9 cellular contexts compared by ENCODE assay signal in the genomic region with DNA sequence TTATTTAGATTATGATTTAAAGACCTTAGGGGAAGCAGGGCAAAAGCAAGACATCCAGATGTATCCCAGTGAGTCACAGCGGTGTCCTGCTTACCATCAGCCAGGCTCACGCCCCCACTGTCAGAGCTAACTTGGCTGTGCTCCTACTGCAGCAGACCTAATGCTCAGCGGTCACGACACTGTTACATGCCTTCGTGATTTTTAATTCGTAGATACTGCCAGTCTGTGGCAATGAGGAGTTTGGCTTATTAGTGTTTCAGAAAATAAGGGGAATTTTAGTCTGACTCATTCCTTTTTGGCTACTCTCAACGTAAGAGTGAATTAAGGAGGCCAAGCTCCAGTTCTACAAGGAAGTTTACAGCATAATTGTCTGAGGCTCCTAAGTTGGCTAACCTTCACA. TPM values are rescaled to one million over a fixed set of nuclear protein-coding genes. Genes with fewer than 3 reads are reported as not detected.
DNase-seq lines count a peak whose midpoint lies in the region; ATAC-seq, FAIRE-seq and TF ChIP-seq lines count a peak whose summit lies in the region.
"Had no signal": no experiment of that assay in that cellular context is flagged by ENCODE, and none has a peak within 500 bp of the region (broad histone marks: within the 10 kb centered on the region; RNA-seq: fewer than 3 reads in every experiment).

No MANE protein-coding gene starts in this region.

- H3K27me3 ChIP-seq in GM12878 (replicated peaks in 1 of 2; ENCODE audit: control insufficient read depth in 2 of 2, insufficient read depth in 2 of 2, low read length in 1 of 2) (no peaks in the 10 kb centered on the region), hepatocyte (no peaks in the 10 kb centered on the region), upper lobe of left lung (no peaks in the 10 kb centered on the region)
- H3K27me3 ChIP-seq: cardiac muscle cell had no signal

- peak; percentile 72 for ATAC-seq in GM12878
- peak; percentile 77 to 82 for ATAC-seq in upper lobe of left lung (ENCODE audit: low FRiP score in 2 of 2)
- ATAC-seq in HG02763 (IDR thresholded peaks at IDR 0.05; ENCODE audit: unreplicated experiment), result no peak
- no peak for ATAC-seq in HG03378 (IDR thresholded peaks at IDR 0.05; ENCODE audit: unreplicated experiment)

- no peaks in the 10 kb centered on the region for H3K9me2 ChIP-seq in hepatocyte (replicated peaks; ENCODE audit: insufficient read depth)

- DNase-seq in HFFc6 (peak; percentile 89), GM12878 (ENCODE audit: low read depth, low spot score) (no peak), hepatocyte (ENCODE audit: low spot score) (peak; percentile 76), upper lobe of left lung (peak in 1 of 2 donors; percentile 30), C1 segment of cervical spinal cord (lab: John Stamatoyannopoulos, UW) (no peak)
- DNase-seq: activated CD4-positive, alpha-beta memory T cell treated with anti-CD3 and anti-CD28 coated beads for 36 hours had no signal

- H3K9me3 ChIP-seq in GM12878 (replicated peaks; ENCODE audit: control insufficient read depth, insufficient read depth, low read length) (no peaks in the 10 kb centered on the region), hepatocyte (ENCODE audit: low read depth) (no peaks in the 10 kb centered on the region), upper lobe of left lung (no peaks in the 10 kb centered on the region)

- TF ChIP-seq RAD21 in GM12878 (IDR thresholded peaks at IDR 0.05; ENCODE audit: insufficient read depth, low read depth, low read length), result no peak

- RAD21 ChIA-PET in GM12878 (lab: Charles Lee; ENCODE audit: unreplicated experiment), result no interaction called here

- TF ChIP-seq CTCF in HFFc6 (IDR thresholded peaks at IDR 0.05) (no peak), GM12878 (IDR thresholded peaks at IDR 0.05 in 2 of 3, conservative IDR thresholded peaks at IDR 0.05 in 1 of 3; ENCODE audit: control insufficient read depth in 2 of 3, extremely low read depth in 1 of 3, insufficient read depth in 1 of 3, low read depth in 3 of 3, low read length in 3 of 3) (no peak), hepatocyte (IDR thresholded peaks at IDR 0.05; ENCODE audit: poor library complexity) (no peak), upper lobe of left lung (IDR thresholded peaks at IDR 0.05) (no peak)

- peak; percentile 64 for FAIRE-seq in GM12878 (lab: Jason Lieb, UNC)

- no TSS peak for BruUV-seq in GM12878 (replicated peaks; lab: Mats Ljungman, UMichigan)

- H4K20me1 ChIP-seq in GM12878 (ENCODE audit: control insufficient read depth, insufficient read depth), result no peaks in the 10 kb centered on the region
- H4K20me1 ChIP-seq in hepatocyte (ENCODE audit: insufficient read depth, poor library complexity, severe bottlenecking), result no peaks in the 10 kb centered on the region

- SMC1A ChIA-PET in GM12878 (lab: Charles Lee; ENCODE audit: uncharacterized antibody, unreplicated experiment), result interaction anchor here (1.5 kb wide), 1 partner anchor 15 kb away, joined by 3 read pairs; no protein-coding TSS in a partner anchor

- no peak overlapping the region for H3K4me2 ChIP-seq in GM12878 (ENCODE audit: control insufficient read depth, insufficient read depth)
- H3K4me2 ChIP-seq in hepatocyte, result no peak overlapping the region

- no peaks in the 10 kb centered on the region for H3K36me3 Mint-ChIP-seq in HFFc6 (ENCODE audit: low read depth)
- H3K36me3 Mint-ChIP-seq: activated CD4-positive, alpha-beta memory T cell treated with anti-CD3 and anti-CD28 coated beads for 36 hours had no signal

- H3K27ac ChIP-seq in GM12878 (ENCODE audit: control insufficient read depth, insufficient read depth) (no peak overlapping the region), hepatocyte (no peak overlapping the region), upper lobe of left lung (no peak overlapping the region)
- H3K27ac ChIP-seq: cardiac muscle cell had no signal

- CTCF ChIA-PET in GM12878 (lab: Yijun Ruan, JAX), result no interaction called here

- in situ Hi-C loops in GM12878 (cut with MboI), result no loop called here

- H3K4me3 Mint-ChIP-seq in HFFc6, result no peak overlapping the region
- H3K4me3 Mint-ChIP-seq: activated CD4-positive, alpha-beta memory T cell treated with anti-CD3 and anti-CD28 coated beads for 36 hours had no signal

- H3K4me1 ChIP-seq in GM12878 (ENCODE audit: control insufficient read depth, insufficient read depth, low read length) (no peaks in the 10 kb centered on the region), hepatocyte (ENCODE audit: insufficient read depth) (no peaks in the 10 kb centered on the region), upper lobe of left lung (no peaks in the 10 kb centered on the region)

- H3K27me3 Mint-ChIP-seq in HFFc6 (ENCODE audit: insufficient read depth), result no peaks in the 10 kb centered on the region

- H3K4me1 Mint-ChIP-seq in HFFc6 (ENCODE audit: low read depth), result no peaks in the 10 kb centered on the region

- H3K27ac Mint-ChIP-seq in HFFc6, result peak overlapping the region; percentile 38; the same call in 1 of the 2 replicates
- H3K27ac Mint-ChIP-seq: activated CD4-positive, alpha-beta memory T cell treated with anti-CD3 and anti-CD28 coated beads for 36 hours had no signal

- H3K79me2 ChIP-seq in GM12878 (ENCODE audit: control insufficient read depth, insufficient read depth, low read length) (no peaks in the 10 kb centered on the region), hepatocyte (no peaks in the 10 kb centered on the region)

- POLR2A ChIA-PET in GM12878 (lab: Charles Lee), result no interaction called here

- H3K9me3 Mint-ChIP-seq in HFFc6, result no peaks in the 10 kb centered on the region
- H3K9me3 Mint-ChIP-seq: activated CD4-positive, alpha-beta memory T cell treated with anti-CD3 and anti-CD28 coated beads for 36 hours had no signal

- TF ChIP-seq POLR2A in GM12878 (IDR thresholded peaks at IDR 0.05; ENCODE audit: low read depth, low read length) (no peak), upper lobe of left lung (IDR thresholded peaks at IDR 0.05) (no peak)

- WGBS in GM12878 (ENCODE audit: insufficient coverage, insufficient replicate concordance, low lambda C conversion rate, missing lambda C conversion rate), result 30% methylated on average over 7 of the region's 7 CpGs
- WGBS in hepatocyte (ENCODE audit: low lambda C conversion rate, missing lambda C conversion rate), result 56% methylated on average over 7 of the region's 7 CpGs
- WGBS in upper lobe of left lung, 2 donors, result 64 to 66% methylated on average over 7 of the region's 7 CpGs

- intact Hi-C loops in GM12878 (cut with micrococcal nuclease; ENCODE audit: unreplicated experiment), result no loop called here

- H2AFZ ChIP-seq in GM12878 (ENCODE audit: control insufficient read depth, low read depth, low read length) (no peak overlapping the region), hepatocyte (no peak overlapping the region)

- TF ChIP-seq EP300 in GM12878 (IDR thresholded peaks at IDR 0.05; ENCODE audit: borderline replicate concordance in 1 of 2, control insufficient read depth in 1 of 2, low read depth in 2 of 2, low read length in 2 of 2) (no peak), upper lobe of left lung (IDR thresholded peaks at IDR 0.05) (no peak)

- no peak overlapping the region for H3K9ac ChIP-seq in GM12878 (ENCODE audit: control insufficient read depth, insufficient read depth, low read length)

- H3K4me3 ChIP-seq in GM12878, result no peak overlapping the region
- no peak overlapping the region for H3K4me3 ChIP-seq in hepatocyte
- no peak overlapping the region for H3K4me3 ChIP-seq in upper lobe of left lung
- H3K4me3 ChIP-seq: cardiac muscle cell had no signal

- no peaks in the 10 kb centered on the region for H3K36me3 ChIP-seq in GM12878 (ENCODE audit: control insufficient read depth in 2 of 2, insufficient read depth in 2 of 2, low read length in 1 of 2)
- H3K36me3 ChIP-seq in hepatocyte (replicated peaks; ENCODE audit: insufficient read depth, low read depth), result no peaks in the 10 kb centered on the region
- H3K36me3 ChIP-seq in upper lobe of left lung, result no peaks in the 10 kb centered on the region
- H3K36me3 ChIP-seq: cardiac muscle cell had no signal

TF ChIP-seq in GM12878, 131 proteins besides CTCF, POLR2A, EP300 and RAD21 (continues in another document):
- TF ChIP-seq IRF5 (IDR thresholded peaks at IDR 0.05; ENCODE audit: borderline replicate concordance) (no peak), FOS (IDR thresholded peaks at IDR 0.05; ENCODE audit: borderline replicate concordance, extremely low read depth, insufficient read length) (no peak), POU2F2 (IDR thresholded peaks at IDR 0.05; ENCODE audit: borderline replicate concordance, low read depth, low read length) (no peak)

RNA-seq across cellular contexts. Expression of gene EFCAB6, which starts 22.7 kb away (rescaled TPM):
- under 1 TPM; 0.33 to 0.95 (median 0.64) TPM for total RNA-seq in HFFc6 (2021; fragmentation: NEBNext Ultra II Directional; extraction: Animal tissue kit (Norgen Biotek cat#: 25700))
- 2.5 and 4.1 TPM in 2 replicates for total RNA-seq in GM12878 (2013; cell fraction: nucleolus; rRNA removed)
- 0.05 and 0.06 TPM in 2 replicates for total RNA-seq in GM12878 (2014; rRNA removed)
- 0.13 and 0.18 TPM in 2 replicates for total RNA-seq in GM12878 (2014; rRNA removed; fragmentation: Illumina TruSeq; extraction: Trizol)
- total RNA-seq in GM12878 (2021), result 0.16 and 0.36 TPM in 2 replicates
- not detected for polyA plus RNA-seq in GM12878 (2011; ENCODE audit: low read depth)
- 0.42 and 0.92 TPM in 2 replicates for polyA plus RNA-seq in GM12878 (2011; rRNA removed)
- 0.15 and 0.16 TPM in 2 replicates for polyA plus RNA-seq in GM12878 (2011; cell fraction: cytosol; rRNA removed)
- polyA plus RNA-seq in GM12878 (2011; cell fraction: nucleus; rRNA removed), result 0.42 and 0.54 TPM in 2 replicates
- 0.12 and 0.13 TPM in 2 replicates for polyA plus RNA-seq in GM12878 (2012)
- polyA plus RNA-seq in GM12878 (2014; fragmentation: Illumina TruSeq; extraction: Trizol), result 0.25 and 0.35 TPM in 2 replicates
- under 1 TPM; 0.05 to 0.08 TPM for polyA plus RNA-seq in GM12878 (2014; fragmentation: Nextera tagmentation; extraction: Ambion mirVana)
- 0.10 and 0.33 TPM in 2 replicates for polyA plus RNA-seq in GM12878 (2014; rRNA removed)
- under 1 TPM; 0.30 to 0.42 TPM for polyA plus RNA-seq in GM12878 (2016; fragmentation: Nextera tagmentation; extraction: Ambion mirVana)
- polyA minus RNA-seq in GM12878 (2011; rRNA and poly(A)+ RNA removed), result 0.21 and 0.44 TPM in 2 replicates
- 0.62 TPM in 1 of 2 replicates, not detected in the other for polyA minus RNA-seq in GM12878 (2011; cell fraction: cytosol; rRNA and poly(A)+ RNA removed)
- polyA minus RNA-seq in GM12878 (2011; cell fraction: nucleus; rRNA and poly(A)+ RNA removed), result 0.86 and 1.1 TPM in 2 replicates
- 1.0 and 2.1 TPM in 2 replicates for total RNA-seq in hepatocyte
- polyA plus RNA-seq in hepatocyte, result 0.59 and 2.7 TPM in 2 replicates
- total RNA-seq in upper lobe of left lung, result 10 to 100 TPM in 2 of 6 donors, 1 to 10 TPM in 4; 2.4 to 94.3 (median 6.6) TPM

Comparison
In these comparisons a context has a peak if more than half of its experiments do, and no peak if none do; other contexts are left out.
1. DNase-seq: peak in HFFc6 (single experiment) and hepatocyte (single experiment); none in GM12878 (single experiment) and C1 segment of cervical spinal cord (0 of 14).
2. ATAC-seq: peak in GM12878 (single experiment) and upper lobe of left lung (2 of 2); none in HG02763 (single experiment) and HG03378 (single experiment).